8 cellular contexts compared by ENCODE assay signal in genomic region chr1:155140630-155140953, GRCh38. TPM values are rescaled to one million over a fixed set of nuclear protein-coding genes. Genes with fewer than 3 reads are reported as not detected.
DNase-seq lines count a peak whose midpoint lies in the region; ATAC-seq, FAIRE-seq and TF ChIP-seq lines count a peak whose summit lies in the region.

No MANE protein-coding gene starts in this region.

- ATAC-seq in Panc1: no peak
- ATAC-seq in pancreas: no peak
- no peak for ATAC-seq in GM21367 (IDR thresholded peaks at IDR 0.05; ENCODE audit: unreplicated experiment)
- no peak for ATAC-seq in HG03571 (IDR thresholded peaks at IDR 0.05; ENCODE audit: unreplicated experiment)

- H3K4me1 ChIP-seq in Panc1 (ENCODE audit: control insufficient read depth, insufficient read depth, low read length) (peaks cover 19% of the 10 kb centered on the region), pancreas (peaks cover 5 to 20% (median 8%) of the 10 kb centered on the region in 3 donors)

- H3K4me1 Mint-ChIP-seq in Calu3 (ENCODE audit: low read depth, unreplicated experiment): peaks cover 9% of the 10 kb centered on the region

- 2 to 4% methylated on average over 11 of the region's 11 CpGs for WGBS in pancreas, 2 donors

- no peaks in the 10 kb centered on the region for H3K27me3 ChIP-seq in Panc1 (ENCODE audit: control insufficient read depth, insufficient read depth, low read length)
- no peaks in the 10 kb centered on the region for H3K27me3 ChIP-seq in pancreas

- in situ Hi-C loops in Panc1 (cut with HindIII; ENCODE audit: low pct_unique_long_range_greater_than_20kb, low sequenced_read_pairs): no loop called here

- H3K27ac ChIP-seq in Panc1 (ENCODE audit: low read length) (peak overlapping the region; percentile 95), epithelial cell of prostate (peak overlapping the region; percentile 81), pancreas (no peak overlapping the region)

- H3K4me3 ChIP-seq in Panc1 (ENCODE audit: low read depth in 2 of 2, low read length in 2 of 2): peak overlapping the region; percentile 86 to 98
- peak overlapping the region; percentile 31 to 74 (median 64) for H3K4me3 ChIP-seq in pancreas

- BruUV-seq in Calu3 (replicated peaks; lab: Mats Ljungman, UMichigan) (no TSS peak), Panc1 (replicated peaks; lab: Mats Ljungman, UMichigan) (no TSS peak)

- H3K27me3 Mint-ChIP-seq in Calu3 (ENCODE audit: unreplicated experiment): peaks cover 12% of the 10 kb centered on the region

- FAIRE-seq in pancreas (lab: Jason Lieb, UNC): no peak

- TF ChIP-seq CTCF in Calu3 (IDR thresholded peaks at IDR 0.05; ENCODE audit: unreplicated experiment) (no peak), Panc1 (IDR thresholded peaks at IDR 0.05) (no peak), pancreas (IDR thresholded peaks at IDR 0.05) (no peak)

- intact Hi-C loops in Calu3 (cut with micrococcal nuclease; ENCODE audit: unreplicated experiment) (no loop called here), Panc1 (cut with micrococcal nuclease; ENCODE audit: unreplicated experiment) (no loop called here), pancreas (cut with DNase I) (no loop called here)

- CTCF ChIA-PET in Calu3 (lab: Charles Lee) (interaction anchor here (1.0 to 1.8 kb wide), 4 partner anchors 11 to 62 kb away, joined by 3 to 8 read pairs (median 5); partner anchors contain the start of genes EFNA3 and KRTCAP2), Panc1 (lab: Charles Lee) (no interaction called here)

- peak overlapping the region; percentile 93 for H3K4me3 Mint-ChIP-seq in Calu3 (ENCODE audit: low read depth, unreplicated experiment)

- no peak for DNase-seq in Calu3
- no peak for DNase-seq in Panc1 (ENCODE audit: low read depth, low spot score)
- DNase-seq in epithelial cell of prostate (ENCODE audit: low read depth, low spot score): no peak
- no peak for DNase-seq in pancreas
- DNase-seq in H4 (ENCODE audit: low spot score): no peak
- DNase-seq in midbrain (lab: John Stamatoyannopoulos, UW): no peak

- H3K36me3 ChIP-seq in Panc1 (ENCODE audit: control insufficient read depth, insufficient read depth, low read length): no peaks in the 10 kb centered on the region
- no peaks in the 10 kb centered on the region for H3K36me3 ChIP-seq in pancreas

- peak overlapping the region; percentile 75 for H3K27ac Mint-ChIP-seq in Calu3 (ENCODE audit: unreplicated experiment)

- no peaks in the 10 kb centered on the region for H3K9me3 ChIP-seq in Panc1 (ENCODE audit: control insufficient read depth, insufficient read depth, low read depth, low read length)
- no peaks in the 10 kb centered on the region for H3K9me3 ChIP-seq in pancreas

- H3K36me3 Mint-ChIP-seq in Calu3 (ENCODE audit: insufficient read depth, unreplicated experiment): peaks cover 49% of the 10 kb centered on the region

- H3K9me3 Mint-ChIP-seq in Calu3 (ENCODE audit: low read depth, unreplicated experiment): no peaks in the 10 kb centered on the region

- POLR2A ChIA-PET in Panc1 (lab: Charles Lee): interaction anchor here (0.6 kb wide), 1 partner anchor 13 kb away, joined by 4 read pairs; no protein-coding TSS in a partner anchor

RNA-seq across cellular contexts. Expression of gene DPM3, which starts 0.3 kb away (rescaled TPM):
- total RNA-seq in Calu3 (2022) (38.7 and 41.1 TPM in 2 replicates), Panc1 (2021; ENCODE audit: unreplicated experiment) (66.0 TPM), pancreas (10 to 100 TPM; 39.4 to 46.5 (median 42.3) TPM)
- polyA plus RNA-seq in Panc1 (2012; ENCODE audit: insufficient read length): 89.1 TPM
- polyA plus RNA-seq in pancreas: 100 to 1,000 TPM; 211 to 227 TPM
- total RNA-seq in H4 (2014; rRNA removed; shearing (Covaris generic)): 53.2 and 72.4 TPM in 2 replicates

RNA-seq across cellular contexts. Expression of gene SLC50A1, which starts 4.9 kb away (rescaled TPM):
- total RNA-seq in Calu3 (2022) (68.5 and 72.0 TPM in 2 replicates), Panc1 (2021; ENCODE audit: unreplicated experiment) (67.4 TPM), pancreas (10 to 100 TPM; 18.7 to 33.3 (median 26.2) TPM)
- polyA plus RNA-seq in Panc1 (2012; ENCODE audit: insufficient read length): 79.4 TPM
- polyA plus RNA-seq in pancreas: 10 to 100 TPM; 32.8 to 33.0 TPM
- total RNA-seq in H4 (2014; rRNA removed; shearing (Covaris generic)): 35.8 and 40.5 TPM in 2 replicates

RNA-seq across cellular contexts. Expression of gene EFNA1, which starts 12.9 kb away (rescaled TPM):
- total RNA-seq in Calu3 (2022): 33.7 and 41.7 TPM in 2 replicates
- total RNA-seq in Panc1 (2021; ENCODE audit: unreplicated experiment): 23.8 TPM
- polyA plus RNA-seq in Panc1 (2012; ENCODE audit: insufficient read length): 37.9 TPM
- total RNA-seq in pancreas: 10 to 100 TPM; 19.5 to 45.9 (median 30.4) TPM
- 10 to 100 TPM; 47.9 to 91.7 TPM for polyA plus RNA-seq in pancreas
- 14.6 and 28.0 TPM in 2 replicates for total RNA-seq in H4 (2014; rRNA removed; shearing (Covaris generic))

RNA-seq across cellular contexts. Expression of gene KRTCAP2, which starts 32.5 kb away (rescaled TPM):
- 236 TPM in 2 replicates for total RNA-seq in Calu3 (2022)
- 155 TPM for total RNA-seq in Panc1 (2021; ENCODE audit: unreplicated experiment)
- 207 TPM for polyA plus RNA-seq in Panc1 (2012; ENCODE audit: insufficient read length)
- total RNA-seq in pancreas: 100 to 1,000 TPM in 4 of 6 donors, 10 to 100 TPM in 2; 91.8 to 119 (median 102) TPM
- polyA plus RNA-seq in pancreas: 100 to 1,000 TPM; 182 to 238 TPM
- total RNA-seq in H4 (2014; rRNA removed; shearing (Covaris generic)): 128 and 140 TPM in 2 replicates

RNA-seq across cellular contexts. Expression of gene TRIM46, which starts 33.1 kb away (rescaled TPM):
- total RNA-seq in Calu3 (2022) (1.1 and 1.8 TPM in 2 replicates), Panc1 (2021; ENCODE audit: unreplicated experiment) (3.8 TPM), pancreas (under 1 TPM; 0.19 to 0.59 (median 0.33) TPM)
- 8.0 TPM for polyA plus RNA-seq in Panc1 (2012; ENCODE audit: insufficient read length)
- polyA plus RNA-seq in pancreas: 1 to 10 TPM; 1.2 to 4.1 TPM
- total RNA-seq in H4 (2014; rRNA removed; shearing (Covaris generic)): 0.37 and 1.1 TPM in 2 replicates

Comparison
In these comparisons a context has a peak if more than half of its experiments do, and no peak if none do; other contexts are left out.
1. H3K27ac ChIP-seq: peak in Panc1 (single experiment) and epithelial cell of prostate (single experiment); none in pancreas (0 of 4).